1 cellular context compared by ENCODE assay signal in the genomic region with DNA sequence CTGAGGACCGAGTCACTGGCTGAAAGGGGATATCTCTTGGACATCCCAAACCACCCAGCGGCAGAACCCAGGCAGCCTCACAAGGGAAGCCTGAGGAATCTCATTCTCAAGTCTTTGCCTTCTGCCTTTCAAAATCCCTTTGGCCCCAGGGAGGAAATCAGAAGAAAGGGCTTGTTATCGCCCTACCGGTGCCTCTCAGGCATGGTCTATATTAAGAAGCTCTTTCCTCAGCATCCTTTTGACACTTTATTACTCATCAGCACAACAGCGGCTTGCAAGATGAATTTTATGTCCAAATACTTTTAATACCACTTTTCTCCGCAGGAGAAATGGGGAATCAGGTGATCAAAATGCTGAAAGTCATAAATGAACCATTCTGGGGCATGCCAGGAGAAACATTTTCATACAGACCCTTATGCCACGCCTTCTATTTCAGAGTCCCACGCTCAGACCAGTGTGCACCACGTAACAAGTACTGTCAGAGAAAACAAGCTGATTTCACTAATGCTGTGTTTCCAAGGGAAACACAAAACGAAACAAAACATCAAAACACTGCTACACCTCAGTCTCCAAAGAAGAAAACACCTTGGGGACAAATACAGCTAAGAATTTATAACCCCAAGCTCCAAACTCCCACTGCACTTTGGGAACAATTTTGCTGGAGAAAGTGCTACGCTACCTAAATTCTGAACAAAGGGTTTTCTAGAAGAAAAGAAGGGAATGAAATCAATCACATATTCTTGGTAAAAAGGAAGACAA.
TF ChIP-seq lines count a peak whose summit lies in the region.

No MANE protein-coding gene starts in this region.

TF ChIP-seq in H1, 55 proteins besides CTCF, POLR2A, EP300 and RAD21:
- TF ChIP-seq TAF7 (optimal IDR thresholded peaks at IDR 0.05; ENCODE audit: borderline replicate concordance, low read depth, low read length) (no peak), POU5F1 (IDR thresholded peaks at IDR 0.05; ENCODE audit: low read depth, low read length) (no peak), JUND (IDR thresholded peaks at IDR 0.05; ENCODE audit: low read length) (no peak), CEBPB (IDR thresholded peaks at IDR 0.05; ENCODE audit: low read depth, low read length) (no peak), ATF2 (IDR thresholded peaks at IDR 0.05; ENCODE audit: low read length) (no peak), SP4 (IDR thresholded peaks at IDR 0.05; ENCODE audit: low read length) (no peak), CHD2 (IDR thresholded peaks at IDR 0.05; ENCODE audit: low read length) (no peak), ASH2L (IDR thresholded peaks at IDR 0.05; ENCODE audit: low read length) (no peak), TEAD4 (IDR thresholded peaks at IDR 0.05; ENCODE audit: low read depth, low read length) (no peak), KDM5A (IDR thresholded peaks at IDR 0.05; ENCODE audit: low read length) (no peak)
TF ChIP-seq in H1: peak in this region for 0.
